ENCODE assay signal across 9 cellular contexts in genomic region chr12:45914090-45914489, GRCh38.
DNase-seq lines count a peak whose midpoint lies in the region; ATAC-seq and TF ChIP-seq lines count a peak whose summit lies in the region.
"Had no signal": no experiment of that assay in that cellular context is flagged by ENCODE, and none has a peak within 500 bp of the region (broad histone marks: within the 10 kb centered on the region; RNA-seq: fewer than 3 reads in every experiment).

No MANE protein-coding gene starts in this region.

- no peak for TF ChIP-seq CTCF in coronary artery (IDR thresholded peaks at IDR 0.05)

- H2AK5ac ChIP-seq in mesenchymal stem cell (ENCODE audit: low read length, severe bottlenecking): no peak overlapping the region

- peak overlapping the region; percentile 1 for H3K27ac ChIP-seq in mesenchymal stem cell (ENCODE audit: low read length, poor library complexity, severe bottlenecking)
- no peak overlapping the region for H3K27ac ChIP-seq in coronary artery

- no peak overlapping the region for H2BK5ac ChIP-seq in mesenchymal stem cell (ENCODE audit: low read depth, low read length, poor library complexity, severe bottlenecking)

- no peak overlapping the region for H4K8ac ChIP-seq in mesenchymal stem cell (ENCODE audit: low read length)

- no peak overlapping the region for H2BK12ac ChIP-seq in mesenchymal stem cell (ENCODE audit: low read length in 2 of 2)

- H3K9me3 ChIP-seq in mesenchymal stem cell (ENCODE audit: control insufficient read depth, low read length): no peaks in the 10 kb centered on the region

- in situ Hi-C loops in G401 (cut with HindIII; ENCODE audit: low sequenced_read_pairs): no loop called here

- DNase-seq in G401 (ENCODE audit: low spot score): peak; percentile 10
- peak; percentile 62 for DNase-seq in amniotic stem cell (lab: John Stamatoyannopoulos, UW)
- peak; percentile 80 for DNase-seq in mesenchymal stem cell
- DNase-seq in DMS153 (lab: John Stamatoyannopoulos, UW): no peak
- no peak for DNase-seq in DMS79 treated with DMSO at 0.1 percent for 48 hours (lab: John Stamatoyannopoulos, UW)
- DNase-seq in coronary artery (ENCODE audit: low spot score): no peak
- no peak for DNase-seq in activated naive CD4-positive, alpha-beta T cell treated with anti-CD3 and anti-CD28 coated beads, Interleukin-2, amount 50 U/mL, for 16 hours
- DNase-seq: activated CD8-positive, alpha-beta memory T cell treated with anti-CD3 and anti-CD28 coated beads, Interleukin-2, amount 50 U/mL, for 4 hours had no signal

- H3K18ac ChIP-seq in mesenchymal stem cell (ENCODE audit: low read depth in 1 of 2, low read length in 2 of 2): no peak overlapping the region

- H2AFZ ChIP-seq in mesenchymal stem cell (ENCODE audit: low read depth, low read length): no peak overlapping the region

- H3K27me3 ChIP-seq in mesenchymal stem cell (ENCODE audit: control insufficient read depth in 1 of 2, insufficient read depth in 1 of 2, low read length in 2 of 2): no peaks in the 10 kb centered on the region

- peaks cover 3% of the 10 kb centered on the region for H3K4me1 ChIP-seq in mesenchymal stem cell (ENCODE audit: control insufficient read depth, insufficient read depth, low read depth, low read length)

- H3K79me1 ChIP-seq in mesenchymal stem cell (replicated peaks; ENCODE audit: low read length, poor library complexity, severe bottlenecking): no peaks in the 10 kb centered on the region

- H3K4me3 ChIP-seq in mesenchymal stem cell (ENCODE audit: insufficient read depth in 1 of 2, low read depth in 1 of 2, low read length in 2 of 2) (no peak overlapping the region), coronary artery (no peak overlapping the region)

- no peak overlapping the region for H2BK120ac ChIP-seq in mesenchymal stem cell (ENCODE audit: low read depth, low read length)

- H3K4me2 ChIP-seq in mesenchymal stem cell (ENCODE audit: low read length, poor library complexity, severe bottlenecking): no peak overlapping the region

- H3K23ac ChIP-seq in mesenchymal stem cell (ENCODE audit: low read length in 2 of 2): no peak overlapping the region

- no peak overlapping the region for H4K91ac ChIP-seq in mesenchymal stem cell (ENCODE audit: low read length)

- H2BK15ac ChIP-seq in mesenchymal stem cell (ENCODE audit: low read depth, poor library complexity, severe bottlenecking): no peak overlapping the region

- no peak overlapping the region for H3K14ac ChIP-seq in mesenchymal stem cell (ENCODE audit: low read length in 2 of 2)

- 58% methylated on average over 1 of the region's 1 CpG for WGBS in mesenchymal stem cell

- ATAC-seq in HG02885 (IDR thresholded peaks at IDR 0.05; ENCODE audit: poor library complexity, unreplicated experiment): peak; percentile 59

- no peak overlapping the region for H3K9ac ChIP-seq in mesenchymal stem cell (ENCODE audit: low read length)

- peak overlapping the region in 1 of 2 experiments; percentile 11 for H3K4ac ChIP-seq in mesenchymal stem cell (ENCODE audit: low read depth in 1 of 2, low read length in 2 of 2)

- peaks cover 6 to 17% of the 10 kb centered on the region in 2 experiments for H3K36me3 ChIP-seq in mesenchymal stem cell (ENCODE audit: control insufficient read depth in 1 of 2, insufficient read depth in 2 of 2, low read depth in 1 of 2, low read length in 2 of 2)

Comparison
In these comparisons a context has a peak if more than half of its experiments do, and no peak if none do; other contexts are left out.
1. DNase-seq: peak in G401 (single experiment), amniotic stem cell (single experiment) and mesenchymal stem cell (single experiment); none in DMS153 (single experiment), DMS79 treated with DMSO at 0.1 percent for 48 hours (single experiment), coronary artery (single experiment) and activated naive CD4-positive, alpha-beta T cell treated with anti-CD3 and anti-CD28 coated beads, Interleukin-2, amount 50 U/mL, for 16 hours (single experiment).